In genomic region chr15:91524534-91524933, GRCh38 we compare ENCODE assay signal across 30 cellular contexts.
"Had no signal": no experiment of that assay in that cellular context is flagged by ENCODE, and none has a peak within 500 bp of the region (broad histone marks: within the 10 kb centered on the region; RNA-seq: fewer than 3 reads in every experiment).

No MANE protein-coding gene starts in this region.

- H3K9me3 Mint-ChIP-seq: natural killer cell; stimulated activated memory B cell treated with anti-CD40 and anti-IgM and Interleukin-4, amounts not matched to agents 10 μg/mL and 1 μg/mL and 100 μg/mL, for 72 hours; stimulated activated naive CD8-positive, alpha-beta T cell treated with anti-CD3 and anti-CD28 coated beads, Interleukin-15, amount 100 ng/mL, for 72 hours; type B pancreatic cell had no signal

- H3K4me1 ChIP-seq: neural progenitor cell, parathyroid adenoma, sigmoid colon, testis, tibial artery, transverse colon, uterus had no signal

- H3K27me3 ChIP-seq: neural progenitor cell, ovary, right lobe of liver, sigmoid colon, suprapubic skin, testis, transverse colon, upper lobe of right lung, uterus had no signal

- H3K4me3 ChIP-seq: neural progenitor cell, ovary, psoas muscle, right lobe of liver, sigmoid colon, suprapubic skin, testis, tibial artery, transverse colon, upper lobe of right lung, uterus had no signal

- H3K27ac ChIP-seq: neural progenitor cell, ovary, parathyroid adenoma, psoas muscle, right lobe of liver, sigmoid colon, suprapubic skin, testis, tibial artery, transverse colon, upper lobe of right lung, uterus had no signal

- H3K4me1 Mint-ChIP-seq: neural progenitor cell; stimulated activated memory B cell treated with anti-CD40 and anti-IgM and Interleukin-4, amounts not matched to agents 10 μg/mL and 1 μg/mL and 100 μg/mL, for 72 hours had no signal

- H2AFZ ChIP-seq: neural progenitor cell, parathyroid adenoma had no signal

- H3K9ac ChIP-seq: neural progenitor cell, parathyroid adenoma had no signal

- H3K9me3 ChIP-seq: psoas muscle, right lobe of liver, sigmoid colon, suprapubic skin, testis, tibial artery, transverse colon, upper lobe of right lung, uterus had no signal

- H3K4me2 ChIP-seq: neural progenitor cell had no signal

- H3K27ac Mint-ChIP-seq: natural killer cell; nephron; neural progenitor cell; progenitor cell of endocrine pancreas; stimulated activated memory B cell treated with anti-CD40 and anti-IgM and Interleukin-4, amounts not matched to agents 10 μg/mL and 1 μg/mL and 100 μg/mL, for 72 hours; stimulated activated naive CD8-positive, alpha-beta T cell treated with anti-CD3 and anti-CD28 coated beads, Interleukin-15, amount 100 ng/mL, for 72 hours; type B pancreatic cell had no signal

- FAIRE-seq: small intestine had no signal

- H3K27me3 Mint-ChIP-seq: progenitor cell of endocrine pancreas had no signal

- H3K79me2 ChIP-seq: parathyroid adenoma had no signal

- ATAC-seq: natural killer cell; psoas muscle; right cardiac atrium; right lobe of liver; stimulated activated memory B cell treated with anti-CD40 and anti-IgM and Interleukin-4, amounts not matched to agents 10 μg/mL and 1 μg/mL and 100 μg/mL, for 72 hours; stimulated activated naive CD8-positive, alpha-beta T cell treated with anti-CD3 and anti-CD28 coated beads, Interleukin-15, amount 100 ng/mL, for 72 hours; stimulated activated naive CD8-positive, alpha-beta T cell treated with anti-CD3 and anti-CD28 coated beads, Interleukin-15, Interleukin-2, amounts not matched to agents 100 U/mL and 50 U/mL, for 24 hours; upper lobe of right lung had no signal

- H3K36me3 Mint-ChIP-seq: natural killer cell; neural progenitor cell; stimulated activated memory B cell treated with anti-CD40 and anti-IgM and Interleukin-4, amounts not matched to agents 10 μg/mL and 1 μg/mL and 100 μg/mL, for 72 hours had no signal

- H3K36me3 ChIP-seq: neural progenitor cell, ovary, right lobe of liver, sigmoid colon, suprapubic skin, tibial artery, transverse colon, upper lobe of right lung, uterus had no signal

- H3K4me3 Mint-ChIP-seq: natural killer cell; nephron; neural progenitor cell; stimulated activated memory B cell treated with anti-CD40 and anti-IgM and Interleukin-4, amounts not matched to agents 10 μg/mL and 1 μg/mL and 100 μg/mL, for 72 hours; stimulated activated naive CD8-positive, alpha-beta T cell treated with anti-CD3 and anti-CD28 coated beads, Interleukin-15, amount 100 ng/mL, for 72 hours; type B pancreatic cell had no signal

- DNase-seq: natural killer cell; occipital lobe; ovary; posterior cingulate gyrus; psoas muscle; right cardiac atrium; right lobe of liver; sigmoid colon; small intestine; stimulated activated CD4-positive, alpha-beta T cell treated with anti-CD3 and anti-CD28 coated beads, Interleukin-15, amount 100 ng/mL, for 24 hours; stimulated activated CD4-positive, alpha-beta T cell treated with anti-CD3 and anti-CD28 coated beads, Interleukin-2, amount 100 ng/mL, for 24 hours; stimulated activated CD4-positive, alpha-beta T cell treated with anti-CD3 and anti-CD28 coated beads, Interleukin-2, amount 100 ng/mL, for 48 hours; stimulated activated CD4-positive, alpha-beta T cell treated with anti-CD3 and anti-CD28 coated beads, Interleukin-4, amount 100 ng/mL, for 24 hours; stimulated activated CD8-positive, alpha-beta memory T cell treated with anti-CD3 and anti-CD28 coated beads, Interleukin-4, amount 100 ng/mL, for 48 hours; stimulated activated naive CD4-positive, alpha-beta T cell; stimulated activated naive CD8-positive, alpha-beta T cell treated with anti-CD3 and anti-CD28 coated beads, Interleukin-15, amount 100 ng/mL, for 72 hours; stimulated activated naive CD8-positive, alpha-beta T cell treated with anti-CD3 and anti-CD28 coated beads, Interleukin-15, Interleukin-2, amounts not matched to agents 100 U/mL and 50 U/mL, for 24 hours; substantia nigra; testis; tibial artery; transverse colon; upper lobe of right lung; uterus had no signal
